1 cellular context compared by ENCODE assay signal in genomic region chr1:26125946-26126320, GRCh38.
TF ChIP-seq lines count a peak whose summit lies in the region.

No MANE protein-coding gene starts in this region.

TF ChIP-seq in K562, 482 proteins besides CTCF, POLR2A, EP300 and RAD21 (continued from another document):
- TF ChIP-seq, protein P1, sequence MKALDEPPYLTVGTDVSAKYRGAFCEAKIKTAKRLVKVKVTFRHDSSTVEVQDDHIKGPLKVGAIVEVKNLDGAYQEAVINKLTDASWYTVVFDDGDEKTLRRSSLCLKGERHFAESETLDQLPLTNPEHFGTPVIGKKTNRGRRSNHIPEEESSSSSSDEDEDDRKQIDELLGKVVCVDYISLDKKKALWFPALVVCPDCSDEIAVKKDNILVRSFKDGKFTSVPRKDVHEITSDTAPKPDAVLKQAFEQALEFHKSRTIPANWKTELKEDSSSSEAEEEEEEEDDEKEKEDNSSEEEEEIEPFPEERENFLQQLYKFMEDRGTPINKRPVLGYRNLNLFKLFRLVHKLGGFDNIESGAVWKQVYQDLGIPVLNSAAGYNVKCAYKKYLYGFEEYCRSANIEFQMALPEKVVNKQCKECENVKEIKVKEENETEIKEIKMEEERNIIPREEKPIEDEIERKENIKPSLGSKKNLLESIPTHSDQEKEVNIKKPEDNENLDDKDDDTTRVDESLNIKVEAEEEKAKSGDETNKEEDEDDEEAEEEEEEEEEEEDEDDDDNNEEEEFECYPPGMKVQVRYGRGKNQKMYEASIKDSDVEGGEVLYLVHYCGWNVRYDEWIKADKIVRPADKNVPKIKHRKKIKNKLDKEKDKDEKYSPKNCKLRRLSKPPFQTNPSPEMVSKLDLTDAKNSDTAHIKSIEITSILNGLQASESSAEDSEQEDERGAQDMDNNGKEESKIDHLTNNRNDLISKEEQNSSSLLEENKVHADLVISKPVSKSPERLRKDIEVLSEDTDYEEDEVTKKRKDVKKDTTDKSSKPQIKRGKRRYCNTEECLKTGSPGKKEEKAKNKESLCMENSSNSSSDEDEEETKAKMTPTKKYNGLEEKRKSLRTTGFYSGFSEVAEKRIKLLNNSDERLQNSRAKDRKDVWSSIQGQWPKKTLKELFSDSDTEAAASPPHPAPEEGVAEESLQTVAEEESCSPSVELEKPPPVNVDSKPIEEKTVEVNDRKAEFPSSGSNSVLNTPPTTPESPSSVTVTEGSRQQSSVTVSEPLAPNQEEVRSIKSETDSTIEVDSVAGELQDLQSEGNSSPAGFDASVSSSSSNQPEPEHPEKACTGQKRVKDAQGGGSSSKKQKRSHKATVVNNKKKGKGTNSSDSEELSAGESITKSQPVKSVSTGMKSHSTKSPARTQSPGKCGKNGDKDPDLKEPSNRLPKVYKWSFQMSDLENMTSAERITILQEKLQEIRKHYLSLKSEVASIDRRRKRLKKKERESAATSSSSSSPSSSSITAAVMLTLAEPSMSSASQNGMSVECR (CRISPR knock-in tag; IDR thresholded peaks at IDR 0.05), result no peak
- no peak for TF ChIP-seq NR3C1 (CRISPR knock-in tag; IDR thresholded peaks at IDR 0.05)
- no peak for TF ChIP-seq ZNF263 (CRISPR knock-in tag; IDR thresholded peaks at IDR 0.05; ENCODE audit: borderline replicate concordance)
- TF ChIP-seq HINFP (tag; conservative IDR thresholded peaks at IDR 0.05; ENCODE audit: low read depth), result no peak; the same call in 1 of the 2 replicates
- TF ChIP-seq LARP7 (IDR thresholded peaks at IDR 0.05), result no peak
- no peak for TF ChIP-seq HLTF (IDR thresholded peaks at IDR 0.05)
- no peak for TF ChIP-seq SMAD1 (IDR thresholded peaks at IDR 0.05; ENCODE audit: low read depth, low read length, partially characterized antibody)
- TF ChIP-seq BRCA1 (IDR thresholded peaks at IDR 0.05), result no peak
- no peak for TF ChIP-seq BRCA1 (CRISPR knock-in tag; IDR thresholded peaks at IDR 0.05)
- no peak for TF ChIP-seq STAT6 (CRISPR knock-in tag; IDR thresholded peaks at IDR 0.05)
- no peak for TF ChIP-seq THRA (IDR thresholded peaks at IDR 0.05)
- no peak; the same call in 1 of the 2 replicates for TF ChIP-seq ZNF197 (CRISPR knock-in tag; IDR thresholded peaks at IDR 0.05; ENCODE audit: low read depth)
- TF ChIP-seq, protein P2, sequence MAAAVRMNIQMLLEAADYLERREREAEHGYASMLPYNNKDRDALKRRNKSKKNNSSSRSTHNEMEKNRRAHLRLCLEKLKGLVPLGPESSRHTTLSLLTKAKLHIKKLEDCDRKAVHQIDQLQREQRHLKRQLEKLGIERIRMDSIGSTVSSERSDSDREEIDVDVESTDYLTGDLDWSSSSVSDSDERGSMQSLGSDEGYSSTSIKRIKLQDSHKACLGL (CRISPR knock-in tag; IDR thresholded peaks at IDR 0.05; ENCODE audit: borderline replicate concordance, poor library complexity, severe bottlenecking), result no peak
- TF ChIP-seq BMI1 (IDR thresholded peaks at IDR 0.05; ENCODE audit: low read length), result no peak
- TF ChIP-seq DPF2 (IDR thresholded peaks at IDR 0.05), result no peak
- TF ChIP-seq, protein P3, sequence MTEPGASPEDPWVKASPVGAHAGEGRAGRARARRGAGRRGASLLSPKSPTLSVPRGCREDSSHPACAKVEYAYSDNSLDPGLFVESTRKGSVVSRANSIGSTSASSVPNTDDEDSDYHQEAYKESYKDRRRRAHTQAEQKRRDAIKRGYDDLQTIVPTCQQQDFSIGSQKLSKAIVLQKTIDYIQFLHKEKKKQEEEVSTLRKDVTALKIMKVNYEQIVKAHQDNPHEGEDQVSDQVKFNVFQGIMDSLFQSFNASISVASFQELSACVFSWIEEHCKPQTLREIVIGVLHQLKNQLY (CRISPR knock-in tag; conservative IDR thresholded peaks at IDR 0.05), result peak in 1 of 2 experiments; percentile 78; a peak in 1 of 4 replicates
- no peak for TF ChIP-seq STAG1 (CRISPR knock-in tag; IDR thresholded peaks at IDR 0.05; ENCODE audit: borderline replicate concordance)
- TF ChIP-seq TCFL5 (CRISPR knock-in tag; conservative IDR thresholded peaks at IDR 0.05), result no peak; the same call in 1 of the 2 replicates
- TF ChIP-seq, protein P4, sequence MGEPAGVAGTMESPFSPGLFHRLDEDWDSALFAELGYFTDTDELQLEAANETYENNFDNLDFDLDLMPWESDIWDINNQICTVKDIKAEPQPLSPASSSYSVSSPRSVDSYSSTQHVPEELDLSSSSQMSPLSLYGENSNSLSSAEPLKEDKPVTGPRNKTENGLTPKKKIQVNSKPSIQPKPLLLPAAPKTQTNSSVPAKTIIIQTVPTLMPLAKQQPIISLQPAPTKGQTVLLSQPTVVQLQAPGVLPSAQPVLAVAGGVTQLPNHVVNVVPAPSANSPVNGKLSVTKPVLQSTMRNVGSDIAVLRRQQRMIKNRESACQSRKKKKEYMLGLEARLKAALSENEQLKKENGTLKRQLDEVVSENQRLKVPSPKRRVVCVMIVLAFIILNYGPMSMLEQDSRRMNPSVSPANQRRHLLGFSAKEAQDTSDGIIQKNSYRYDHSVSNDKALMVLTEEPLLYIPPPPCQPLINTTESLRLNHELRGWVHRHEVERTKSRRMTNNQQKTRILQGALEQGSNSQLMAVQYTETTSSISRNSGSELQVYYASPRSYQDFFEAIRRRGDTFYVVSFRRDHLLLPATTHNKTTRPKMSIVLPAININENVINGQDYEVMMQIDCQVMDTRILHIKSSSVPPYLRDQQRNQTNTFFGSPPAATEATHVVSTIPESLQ (CRISPR knock-in tag; IDR thresholded peaks at IDR 0.05), result no peak
- TF ChIP-seq ATF7 (IDR thresholded peaks at IDR 0.05), result no peak
